25 cellular contexts compared by ENCODE assay signal in the genomic region with DNA sequence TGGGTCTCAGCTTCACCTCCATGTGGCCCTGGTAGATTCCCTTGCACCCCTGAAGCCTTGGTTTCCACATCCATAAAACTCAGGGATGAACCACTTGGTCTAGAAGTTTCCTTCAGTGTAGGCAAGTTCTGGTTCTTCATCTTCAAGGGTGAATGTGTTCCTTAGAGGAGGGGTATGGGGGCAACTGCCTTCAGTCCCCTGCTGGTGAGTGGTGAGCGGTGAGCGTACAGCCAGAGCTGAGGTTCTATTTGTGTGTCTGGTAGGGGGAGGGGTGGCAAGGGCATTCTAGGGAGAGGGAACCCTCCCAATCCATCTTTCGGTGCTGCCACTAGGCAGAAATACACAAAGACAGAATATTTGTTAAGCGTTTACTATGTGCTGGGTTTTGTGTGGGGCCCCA.
"Had no signal": no experiment of that assay in that cellular context is flagged by ENCODE, and none has a peak within 500 bp of the region (broad histone marks: within the 10 kb centered on the region; RNA-seq: fewer than 3 reads in every experiment).

No MANE protein-coding gene starts in this region.

- H3K36me3 ChIP-seq: ovary, right atrium auricular region, spleen, thyroid gland had no signal

- H3K27ac Mint-ChIP-seq: activated CD4-positive, alpha-beta memory T cell treated with anti-CD3 and anti-CD28 coated beads, Interleukin-2, amount 10 ng/mL, durations not matched to agents 7 days and 5 days; activated naive CD4-positive, alpha-beta T cell treated with anti-CD3 and anti-CD28 coated beads for 36 hours; activated naive CD8-positive, alpha-beta T cell treated with anti-CD3 and anti-CD28 coated beads, Interleukin-2, amount 10 ng/mL, durations not matched to agents 7 days and 5 days; activated T-cell treated with anti-CD3 and anti-CD28 coated beads, Interleukin-2, amount 50 U/mL, for 72 hours; dendritic cell treated with granulocyte-macrophage colony-stimulating factor and Interleukin-4, amounts not matched to agents 40 ng/mL and 50 ng/mL, for 4 days; memory B cell; naive B cell; T-helper 17 cell had no signal

- H3K27me3 Mint-ChIP-seq: dendritic cell treated with granulocyte-macrophage colony-stimulating factor and Interleukin-4, amounts not matched to agents 40 ng/mL and 50 ng/mL, for 4 days had no signal

- H3K4me3 ChIP-seq: ovary, psoas muscle, right atrium auricular region, spleen, thyroid gland had no signal

- DNase-seq: activated CD4-positive, alpha-beta memory T cell treated with anti-CD3 and anti-CD28 coated beads, Interleukin-2, amount 10 ng/mL, durations not matched to agents 7 days and 5 days; activated CD4-positive, alpha-beta T cell treated with anti-CD3 and anti-CD28 coated beads for 48 hours; activated effector memory CD4-positive, alpha-beta T cell treated with Interleukin-2 at 50 U/mL for 16 hours; activated naive CD4-positive, alpha-beta T cell treated with anti-CD3 and anti-CD28 coated beads for 36 hours; activated naive CD8-positive, alpha-beta T cell treated with anti-CD3 and anti-CD28 coated beads, Interleukin-2, amount 10 ng/mL, durations not matched to agents 7 days and 5 days; activated T-cell treated with anti-CD3 and anti-CD28 coated beads, Interleukin-2, amount 50 U/mL, for 72 hours; amniotic stem cell; effector CD8-positive, alpha-beta T cell; hippocampal formation; islet precursor cell; left colon; naive B cell; ovary; psoas muscle; spleen; stimulated activated CD4-positive, alpha-beta T cell treated with anti-CD3 and anti-CD28 coated beads, Interleukin-4, amount 100 ng/mL, for 24 hours; stimulated activated naive CD8-positive, alpha-beta T cell treated with anti-CD3 and anti-CD28 coated beads, Interleukin-15, Interleukin-2, amounts not matched to agents 100 U/mL and 50 U/mL, for 24 hours; SW 1271; T-helper 17 cell; thyroid gland had no signal

- H3K4me1 ChIP-seq: psoas muscle, right atrium auricular region, thyroid gland had no signal

- H3K4me3 Mint-ChIP-seq: activated CD4-positive, alpha-beta memory T cell treated with anti-CD3 and anti-CD28 coated beads, Interleukin-2, amount 10 ng/mL, durations not matched to agents 7 days and 5 days; activated naive CD4-positive, alpha-beta T cell treated with anti-CD3 and anti-CD28 coated beads for 36 hours; activated naive CD8-positive, alpha-beta T cell treated with anti-CD3 and anti-CD28 coated beads, Interleukin-2, amount 10 ng/mL, durations not matched to agents 7 days and 5 days; activated T-cell treated with anti-CD3 and anti-CD28 coated beads, Interleukin-2, amount 50 U/mL, for 72 hours; dendritic cell treated with granulocyte-macrophage colony-stimulating factor and Interleukin-4, amounts not matched to agents 40 ng/mL and 50 ng/mL, for 4 days; memory B cell; naive B cell; T-helper 17 cell had no signal

- H3K9me3 ChIP-seq: ovary, psoas muscle, right atrium auricular region, spleen, thyroid gland had no signal

- H3K4me1 Mint-ChIP-seq: activated CD4-positive, alpha-beta memory T cell treated with anti-CD3 and anti-CD28 coated beads, Interleukin-2, amount 10 ng/mL, durations not matched to agents 7 days and 5 days had no signal

- H3K36me3 Mint-ChIP-seq: activated naive CD8-positive, alpha-beta T cell treated with anti-CD3 and anti-CD28 coated beads, Interleukin-2, amount 10 ng/mL, durations not matched to agents 7 days and 5 days had no signal

- ATAC-seq: activated T-cell treated with anti-CD3 and anti-CD28 coated beads, Interleukin-2, amount 50 U/mL, for 72 hours; esophagus mucosa; left colon; psoas muscle; stimulated activated naive CD8-positive, alpha-beta T cell treated with anti-CD3 and anti-CD28 coated beads, Interleukin-15, Interleukin-2, amounts not matched to agents 100 U/mL and 50 U/mL, for 24 hours; T-helper 17 cell had no signal

- FAIRE-seq: frontal cortex had no signal

- H3K9me3 Mint-ChIP-seq: activated naive CD4-positive, alpha-beta T cell treated with anti-CD3 and anti-CD28 coated beads for 36 hours; activated naive CD8-positive, alpha-beta T cell treated with anti-CD3 and anti-CD28 coated beads, Interleukin-2, amount 10 ng/mL, durations not matched to agents 7 days and 5 days; dendritic cell treated with granulocyte-macrophage colony-stimulating factor and Interleukin-4, amounts not matched to agents 40 ng/mL and 50 ng/mL, for 4 days had no signal

- H3K27ac ChIP-seq: ovary, psoas muscle, right atrium auricular region, spleen, thyroid gland had no signal

- H3K27me3 ChIP-seq: ovary, right atrium auricular region, thyroid gland had no signal
